ENCODE assay signal across 2 cellular contexts in genomic region chr3:146092230-146092629, GRCh38.
TF ChIP-seq lines count a peak whose summit lies in the region.

No MANE protein-coding gene starts in this region.

TF ChIP-seq in liver, 16 proteins besides CTCF, POLR2A, EP300 and RAD21 (continued from another document):
- TF ChIP-seq NR2F2 (IDR thresholded peaks at IDR 0.05) (no peak), FOXA2 (IDR thresholded peaks at IDR 0.05) (peak; percentile 56), YY1 (IDR thresholded peaks at IDR 0.05) (no peak), SP1 (IDR thresholded peaks at IDR 0.05) (peak; percentile 17), RXRA (IDR thresholded peaks at IDR 0.05) (peak; percentile 15 to 44), HNF4G (IDR thresholded peaks at IDR 0.05) (no peak), TAF1 (conservative IDR thresholded peaks at IDR 0.05) (no peak), EGR1 (IDR thresholded peaks at IDR 0.05; ENCODE audit: low read depth in 2 of 2) (no peak), GABPA (IDR thresholded peaks at IDR 0.05 in 1 of 2, conservative IDR thresholded peaks at IDR 0.05 in 1 of 2) (no peak), HNF4A (conservative IDR thresholded peaks at IDR 0.05) (peak in 1 of 2 donors; percentile 45), ZBTB33 (IDR thresholded peaks at IDR 0.05) (peak; percentile 23), JUND (IDR thresholded peaks at IDR 0.05) (peak in 1 of 2 donors; percentile 47)
- TF ChIP-seq, protein P1, sequence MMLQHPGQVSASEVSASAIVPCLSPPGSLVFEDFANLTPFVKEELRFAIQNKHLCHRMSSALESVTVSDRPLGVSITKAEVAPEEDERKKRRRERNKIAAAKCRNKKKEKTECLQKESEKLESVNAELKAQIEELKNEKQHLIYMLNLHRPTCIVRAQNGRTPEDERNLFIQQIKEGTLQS (IDR thresholded peaks at IDR 0.05) = no peak
- TF ChIP-seq, protein P2, sequence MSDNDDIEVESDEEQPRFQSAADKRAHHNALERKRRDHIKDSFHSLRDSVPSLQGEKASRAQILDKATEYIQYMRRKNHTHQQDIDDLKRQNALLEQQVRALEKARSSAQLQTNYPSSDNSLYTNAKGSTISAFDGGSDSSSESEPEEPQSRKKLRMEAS (IDR thresholded peaks at IDR 0.05) = peak; percentile 48

TF ChIP-seq in SK-N-SH, 30 proteins besides CTCF, POLR2A, EP300 and RAD21 (continued from another document):
- TF ChIP-seq, protein P3, sequence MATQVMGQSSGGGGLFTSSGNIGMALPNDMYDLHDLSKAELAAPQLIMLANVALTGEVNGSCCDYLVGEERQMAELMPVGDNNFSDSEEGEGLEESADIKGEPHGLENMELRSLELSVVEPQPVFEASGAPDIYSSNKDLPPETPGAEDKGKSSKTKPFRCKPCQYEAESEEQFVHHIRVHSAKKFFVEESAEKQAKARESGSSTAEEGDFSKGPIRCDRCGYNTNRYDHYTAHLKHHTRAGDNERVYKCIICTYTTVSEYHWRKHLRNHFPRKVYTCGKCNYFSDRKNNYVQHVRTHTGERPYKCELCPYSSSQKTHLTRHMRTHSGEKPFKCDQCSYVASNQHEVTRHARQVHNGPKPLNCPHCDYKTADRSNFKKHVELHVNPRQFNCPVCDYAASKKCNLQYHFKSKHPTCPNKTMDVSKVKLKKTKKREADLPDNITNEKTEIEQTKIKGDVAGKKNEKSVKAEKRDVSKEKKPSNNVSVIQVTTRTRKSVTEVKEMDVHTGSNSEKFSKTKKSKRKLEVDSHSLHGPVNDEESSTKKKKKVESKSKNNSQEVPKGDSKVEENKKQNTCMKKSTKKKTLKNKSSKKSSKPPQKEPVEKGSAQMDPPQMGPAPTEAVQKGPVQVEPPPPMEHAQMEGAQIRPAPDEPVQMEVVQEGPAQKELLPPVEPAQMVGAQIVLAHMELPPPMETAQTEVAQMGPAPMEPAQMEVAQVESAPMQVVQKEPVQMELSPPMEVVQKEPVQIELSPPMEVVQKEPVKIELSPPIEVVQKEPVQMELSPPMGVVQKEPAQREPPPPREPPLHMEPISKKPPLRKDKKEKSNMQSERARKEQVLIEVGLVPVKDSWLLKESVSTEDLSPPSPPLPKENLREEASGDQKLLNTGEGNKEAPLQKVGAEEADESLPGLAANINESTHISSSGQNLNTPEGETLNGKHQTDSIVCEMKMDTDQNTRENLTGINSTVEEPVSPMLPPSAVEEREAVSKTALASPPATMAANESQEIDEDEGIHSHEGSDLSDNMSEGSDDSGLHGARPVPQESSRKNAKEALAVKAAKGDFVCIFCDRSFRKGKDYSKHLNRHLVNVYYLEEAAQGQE (IDR thresholded peaks at IDR 0.05; ENCODE audit: low read depth, low read length) = no peak
- TF ChIP-seq POLR2AphosphoS5 (IDR thresholded peaks at IDR 0.05; ENCODE audit: low read depth, low read length) (no peak), RFX5 (IDR thresholded peaks at IDR 0.05; ENCODE audit: low read length) (no peak)
- TF ChIP-seq, protein P2 (IDR thresholded peaks at IDR 0.05; ENCODE audit: low read depth) = no peak
TF ChIP-seq in SK-N-SH: peak in this region for 0.
